Comparison of ENCODE assay signal across 17 cellular contexts in genomic region chr1:154663656-154664055, GRCh38. TPM values are rescaled to one million over a fixed set of nuclear protein-coding genes. Genes with fewer than 3 reads are reported as not detected.
DNase-seq lines count a peak whose midpoint lies in the region; ATAC-seq and TF ChIP-seq lines count a peak whose summit lies in the region.
"Had no signal": no experiment of that assay in that cellular context is flagged by ENCODE, and none has a peak within 500 bp of the region (broad histone marks: within the 10 kb centered on the region; RNA-seq: fewer than 3 reads in every experiment).

No MANE protein-coding gene starts in this region.

- H2BK120ac ChIP-seq in neuronal stem cell (ENCODE audit: low read depth, low read length), result no peak overlapping the region

- H3K27me3 ChIP-seq in HCT116 (ENCODE audit: insufficient read depth, low read length) (no peaks in the 10 kb centered on the region), neuronal stem cell (ENCODE audit: control insufficient read depth in 3 of 3, insufficient read depth in 3 of 3, low read depth in 1 of 3, low read length in 3 of 3) (peaks cover 0 to 20% (median 0%) of the 10 kb centered on the region in 3 experiments), ovary (no peaks in the 10 kb centered on the region)
- H3K27me3 ChIP-seq: neural progenitor cell had no signal

- H2AFZ ChIP-seq in HCT116 (ENCODE audit: low read depth, low read length, poor library complexity, severe bottlenecking) (no peak overlapping the region), neuronal stem cell (ENCODE audit: low read length) (no peak overlapping the region)
- H2AFZ ChIP-seq: neural progenitor cell had no signal

- no CpG with 5 or more reads among the region's 1 CpG for WGBS in neuronal stem cell (ENCODE audit: extremely low coverage in 2 of 2, insufficient read length in 2 of 2, insufficient replicate concordance in 1 of 2), 2 donors
- WGBS in ovary, 3 donors, result 9 to 36% (median 20%) methylated on average over 1 of the region's 1 CpG

- H2AK5ac ChIP-seq in neuronal stem cell (ENCODE audit: low read depth, low read length), result no peak overlapping the region

- H3K18ac ChIP-seq in neuronal stem cell (ENCODE audit: low read length), result no peak overlapping the region

- no peak overlapping the region for H2BK12ac ChIP-seq in neuronal stem cell (ENCODE audit: low read length)

- no peak overlapping the region for H4K91ac ChIP-seq in neuronal stem cell (ENCODE audit: low read depth, low read length, poor library complexity)

- H3K9ac ChIP-seq in HCT116 (ENCODE audit: low read length) (no peak overlapping the region), neuronal stem cell (ENCODE audit: low read depth, low read length, poor library complexity) (no peak overlapping the region)
- H3K9ac ChIP-seq: neural progenitor cell had no signal

- RAD21 ChIA-PET in HCT116 (lab: Charles Lee; ENCODE audit: low non-redundant PET in 1 of 2, low total read pairs in 2 of 2, uncharacterized antibody in 2 of 2, unreplicated experiment in 2 of 2), result no interaction called here

- no peaks in the 10 kb centered on the region for H4K20me1 ChIP-seq in HCT116 (ENCODE audit: insufficient read depth)

- H3K27ac ChIP-seq in HCT116 (ENCODE audit: low read depth, low read length) (no peak overlapping the region), neuronal stem cell (replicated peaks; ENCODE audit: low read length) (no peak overlapping the region), ovary (no peak overlapping the region)
- H3K27ac ChIP-seq: neural progenitor cell, tibial nerve had no signal

- no peak for TF ChIP-seq EP300 in ovary (IDR thresholded peaks at IDR 0.05)

- POLR2A ChIA-PET in HCT116 (lab: Charles Lee), result no interaction called here

- TF ChIP-seq RAD21 in HCT116 (IDR thresholded peaks at IDR 0.05; ENCODE audit: low read depth), result no peak

- no peaks in the 10 kb centered on the region for H3K36me3 ChIP-seq in HCT116 (ENCODE audit: control insufficient read depth in 1 of 2, insufficient read depth in 2 of 2, low read length in 2 of 2)
- H3K36me3 ChIP-seq in neuronal stem cell (replicated peaks in 1 of 2; ENCODE audit: control insufficient read depth in 2 of 2, insufficient read depth in 2 of 2, low read length in 2 of 2), result no peaks in the 10 kb centered on the region
- no peaks in the 10 kb centered on the region for H3K36me3 ChIP-seq in ovary
- H3K36me3 ChIP-seq: neural progenitor cell, tibial nerve had no signal

- no peaks in the 10 kb centered on the region for H3K9me2 ChIP-seq in HCT116 (ENCODE audit: insufficient read depth)

- TF ChIP-seq POLR2A in HCT116 (IDR thresholded peaks at IDR 0.05; ENCODE audit: borderline replicate concordance, extremely low read depth, insufficient read depth, insufficient read length), result no peak
- TF ChIP-seq POLR2A in ovary (IDR thresholded peaks at IDR 0.05), result no peak

- H3K4me3 ChIP-seq in HCT116 (replicated peaks in 1 of 2; ENCODE audit: low read depth in 1 of 2, low read length in 2 of 2) (no peak overlapping the region), neuronal stem cell (ENCODE audit: low read length in 2 of 2) (no peak overlapping the region), ovary (no peak overlapping the region)
- H3K4me3 ChIP-seq: neural progenitor cell, smooth muscle cell, tibial nerve had no signal

- H3K9me3 ChIP-seq in HCT116 (ENCODE audit: control insufficient read depth in 1 of 2, insufficient read depth in 1 of 2, low read depth in 1 of 2, low read length in 2 of 2), result no peaks in the 10 kb centered on the region
- H3K9me3 ChIP-seq in neuronal stem cell (replicated peaks in 1 of 2; ENCODE audit: control insufficient read depth in 2 of 2, insufficient read depth in 1 of 2, low read depth in 1 of 2, low read length in 2 of 2), result no peaks in the 10 kb centered on the region
- no peaks in the 10 kb centered on the region for H3K9me3 ChIP-seq in ovary
- H3K9me3 ChIP-seq: tibial nerve had no signal

- peak; percentile 72 for ATAC-seq in HCT116
- no peak for ATAC-seq in GM18907 (IDR thresholded peaks at IDR 0.05; ENCODE audit: unreplicated experiment)
- ATAC-seq: stimulated activated naive CD8-positive, alpha-beta T cell treated with anti-CD3 and anti-CD28 coated beads, Interleukin-15, Interleukin-2, amounts not matched to agents 100 U/mL and 50 U/mL, for 24 hours had no signal

- no TSS peak for BruUV-seq in HCT116 (replicated peaks; lab: Mats Ljungman, UMichigan)

- H2BK5ac ChIP-seq in neuronal stem cell (ENCODE audit: low read length), result no peak overlapping the region

- DNase-seq in D341Med (ENCODE audit: low spot score), result peak; percentile 59
- no peak for DNase-seq in HCT116 (ENCODE audit: low read depth, low spot score)
- peak; percentile 40 for DNase-seq in OCI-M1 (lab: John Stamatoyannopoulos, UW)
- peak; percentile 88 for DNase-seq in cerebellum (ENCODE audit: low spot score)
- DNase-seq in neuronal stem cell (ENCODE audit: low spot score), result no peak
- DNase-seq in ovary, result no peak
- DNase-seq: activated CD8-positive, alpha-beta memory T cell treated with anti-CD3 and anti-CD28 coated beads, Interleukin-2, amount 50 U/mL, for 4 hours; activated naive CD8-positive, alpha-beta T cell treated with anti-CD3 and anti-CD28 coated beads, Interleukin-2, amount 10 ng/mL, durations not matched to agents 7 days and 5 days; COR-L47; dermis blood vessel endothelial cell; immature natural killer cell; stimulated activated CD4-positive, alpha-beta T cell treated with anti-CD3 and anti-CD28 coated beads, Interleukin-2, amount 100 ng/mL, for 48 hours; stimulated activated naive CD8-positive, alpha-beta T cell treated with anti-CD3 and anti-CD28 coated beads, Interleukin-15, Interleukin-2, amounts not matched to agents 100 U/mL and 50 U/mL, for 24 hours had no signal

- H3K4me1 ChIP-seq in HCT116 (ENCODE audit: control insufficient read depth in 1 of 2, insufficient read depth in 2 of 2, low read length in 2 of 2) (no peaks in the 10 kb centered on the region), neuronal stem cell (ENCODE audit: control insufficient read depth in 2 of 2, insufficient read depth in 1 of 2, low read depth in 1 of 2, low read length in 2 of 2) (peaks cover 0 to 1% of the 10 kb centered on the region in 2 donors), ovary (ENCODE audit: insufficient read depth) (no peaks in the 10 kb centered on the region)
- H3K4me1 ChIP-seq: neural progenitor cell, tibial nerve had no signal

- H3K79me2 ChIP-seq in HCT116 (ENCODE audit: insufficient read depth, low read length), result no peaks in the 10 kb centered on the region

- no peak overlapping the region for H2BK15ac ChIP-seq in neuronal stem cell (ENCODE audit: low read length)

- H3K23ac ChIP-seq in neuronal stem cell (ENCODE audit: low read depth, low read length, poor library complexity), result no peak overlapping the region

- no peak overlapping the region for H3K4me2 ChIP-seq in HCT116 (ENCODE audit: low read length)
- no peak overlapping the region for H3K4me2 ChIP-seq in neuronal stem cell (ENCODE audit: insufficient read depth, low read length, poor library complexity, severe bottlenecking)
- H3K4me2 ChIP-seq: neural progenitor cell, smooth muscle cell had no signal

- H3K4ac ChIP-seq in neuronal stem cell (ENCODE audit: low read length), result no peak overlapping the region

- CTCF ChIA-PET in HCT116 (lab: Charles Lee), result interaction anchor here (0.7 to 1.5 kb wide), 5 partner anchors 15 to 215 kb away, joined by 3 to 10 read pairs (median 5); no protein-coding TSS in a partner anchor

- H3K14ac ChIP-seq in neuronal stem cell (ENCODE audit: low read length), result no peak overlapping the region

- intact Hi-C loops in HCT116 (cut with micrococcal nuclease) (loop anchor here (10.0 kb wide), 1 partner anchor 99 kb away; the partner anchor contains the start of gene CHRNB2), ovary (cut with DNase I) (no loop called here)

- no peak overlapping the region for H4K8ac ChIP-seq in neuronal stem cell (ENCODE audit: low read depth, low read length)

- peak in 2 of 3 experiments; percentile 34 to 36; a peak in 3 of 6 replicates for TF ChIP-seq CTCF in HCT116 (IDR thresholded peaks at IDR 0.05 in 2 of 3, conservative IDR thresholded peaks at IDR 0.05 in 1 of 3; ENCODE audit: borderline replicate concordance in 1 of 3, insufficient read depth in 1 of 3, low read depth in 2 of 3, low read length in 2 of 3)
- TF ChIP-seq CTCF in ovary (IDR thresholded peaks at IDR 0.05), result no peak

- H3K79me1 ChIP-seq in neuronal stem cell (ENCODE audit: low read depth, low read length), result no peaks in the 10 kb centered on the region

TF ChIP-seq in HCT116, 20 proteins besides CTCF, POLR2A, EP300 and RAD21 (continues in another document):
- TF ChIP-seq REST (IDR thresholded peaks at IDR 0.05; ENCODE audit: low read depth), result no peak
- TF ChIP-seq JUND (IDR thresholded peaks at IDR 0.05), result no peak
- no peak for TF ChIP-seq MAX (IDR thresholded peaks at IDR 0.05)

RNA-seq across cellular contexts. Expression of gene ADAR, which starts 55.7 kb away (rescaled TPM):
- 169 TPM for total RNA-seq in HCT116 (2021; ENCODE audit: unreplicated experiment)
- 74.5 and 89.8 TPM in 2 replicates for polyA plus RNA-seq in HCT116 (2012)
- 82.4 TPM for total RNA-seq in cerebellum
- polyA plus RNA-seq in neuronal stem cell (2013, experiment 1 of 2), result 63.7 TPM
- 66.8 TPM for polyA plus RNA-seq in neuronal stem cell (2013, experiment 2 of 2)
- total RNA-seq in ovary, result 100 to 1,000 TPM in 5 of 7 donors, 10 to 100 TPM in 2; 57.2 to 175 (median 134) TPM
- 100 to 1,000 TPM in 1 of 2 donors, 10 to 100 TPM in 1; 45.0 to 184 TPM for polyA plus RNA-seq in ovary

Comparison
In these comparisons a context has a peak if more than half of its experiments do, and no peak if none do; other contexts are left out.
1. DNase-seq: peak in D341Med (single experiment), OCI-M1 (single experiment) and cerebellum (single experiment); none in HCT116 (single experiment), neuronal stem cell (single experiment) and ovary (0 of 5).
2. CTCF ChIP-seq: peak in HCT116 (2 of 3); none in ovary (0 of 3).